Comparison of ENCODE assay signal across 26 cellular contexts in the genomic region with DNA sequence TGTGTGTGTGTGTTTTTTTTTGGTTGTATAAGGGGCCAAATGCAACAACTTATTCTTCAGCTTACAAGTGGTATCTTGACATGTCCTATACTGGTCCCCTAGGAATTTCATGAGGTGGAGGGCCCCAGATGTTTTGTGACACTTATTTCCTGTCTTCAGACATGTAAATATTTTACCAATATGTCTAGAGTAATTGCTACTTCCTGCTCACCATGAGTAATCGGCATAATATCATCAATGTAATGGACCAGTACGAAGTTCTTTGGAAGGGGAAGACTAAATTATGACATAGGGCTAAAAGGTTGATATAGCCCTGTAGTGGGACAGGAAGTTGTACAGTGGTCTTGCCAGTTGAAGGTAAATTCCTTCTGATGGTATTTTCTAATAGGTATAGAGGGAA. TPM values are rescaled to one million over a fixed set of nuclear protein-coding genes. Genes with fewer than 3 reads are reported as not detected.
DNase-seq lines count a peak whose midpoint lies in the region; ATAC-seq, FAIRE-seq and TF ChIP-seq lines count a peak whose summit lies in the region.
"Had no signal": no experiment of that assay in that cellular context is flagged by ENCODE, and none has a peak within 500 bp of the region (broad histone marks: within the 10 kb centered on the region; RNA-seq: fewer than 3 reads in every experiment).

No MANE protein-coding gene starts in this region.

- dilution Hi-C loops in mammary epithelial cell (cut with HindIII; ENCODE audit: low sequenced_read_pairs), result no loop called here

- POLR2A ChIA-PET in activated CD8-positive, alpha-beta T cell treated with anti-CD3 and anti-CD28 coated beads for 36 hours (lab: Charles Lee), result no interaction called here
- POLR2A ChIA-PET in activated CD8-positive, alpha-beta T cell treated with anti-CD3 and anti-CD28 coated beads, Interleukin-2, amount 10 ng/mL, durations not matched to agents 7 days and 5 days (lab: Charles Lee), result no interaction called here

- in situ Hi-C loops in mammary epithelial cell (cut with MboI; ENCODE audit: low sequenced_read_pairs in 2 of 2), result loop anchor here in 1 of 2 donors (25.0 kb wide), 1 partner anchor 674 kb away; no protein-coding TSS in a partner anchor
- in situ Hi-C loops in transverse colon (cut with MboI; ENCODE audit: low pct_ligation_motif_present in 1 of 4, low pct_unique_long_range_greater_than_20kb in 1 of 4, low sequenced_read_pairs in 3 of 4), result no loop called here

- no peak for DNase-seq in activated CD8-positive, alpha-beta T cell treated with anti-CD3 and anti-CD28 coated beads for 36 hours
- DNase-seq in activated CD8-positive, alpha-beta T cell treated with anti-CD3 and anti-CD28 coated beads, Interleukin-2, amount 10 ng/mL, durations not matched to agents 7 days and 5 days, result no peak
- DNase-seq in GM19239 (ENCODE audit: insufficient read length, low spot score) (no peak), mammary epithelial cell (no peak), smooth muscle cell (lab: John Stamatoyannopoulos, UW; ENCODE audit: unreplicated experiment) (no peak), AG08396 (ENCODE audit: low spot score) (no peak), DMS153 treated with DMSO at 0.1 percent for 48 hours (lab: John Stamatoyannopoulos, UW; ENCODE audit: unreplicated experiment) (no peak), transverse colon (no peak)
- DNase-seq: 8988T; activated CD4-positive, alpha-beta T cell treated with anti-CD3 and anti-CD28 coated beads, Interleukin-2, amount 10 ng/mL, durations not matched to agents 7 days and 5 days; activated gamma-delta T cell; cerebellar nuclear complex; effector CD4-positive, alpha-beta T cell; glutamatergic neuron; NCI-H187 treated with DMSO at 0.1 percent for 48 hours; NCI-H82; stimulated activated CD4-positive, alpha-beta T cell treated with anti-CD3 and anti-CD28 coated beads, Interleukin-2, amount 100 ng/mL, for 24 hours; stomach; T-cell; upper lobe of left lung had no signal

- H3K9ac ChIP-seq in mammary epithelial cell (ENCODE audit: insufficient read depth, low read length) (no peak overlapping the region), smooth muscle cell (ENCODE audit: low read depth) (no peak overlapping the region)
- H3K9ac ChIP-seq: KMS-11, neural progenitor cell had no signal

- no peak overlapping the region for H3K4me3 Mint-ChIP-seq in activated CD8-positive, alpha-beta T cell treated with anti-CD3 and anti-CD28 coated beads for 36 hours
- H3K4me3 Mint-ChIP-seq in activated CD8-positive, alpha-beta T cell treated with anti-CD3 and anti-CD28 coated beads, Interleukin-2, amount 10 ng/mL, durations not matched to agents 7 days and 5 days, result no peak overlapping the region
- H3K4me3 Mint-ChIP-seq: activated CD4-positive, alpha-beta T cell treated with anti-CD3 and anti-CD28 coated beads, Interleukin-2, amount 10 ng/mL, durations not matched to agents 7 days and 5 days; CD14-positive monocyte; mesothelial cell of epicardium; neural progenitor cell; T-cell had no signal

- TF ChIP-seq POLR2A in transverse colon (IDR thresholded peaks at IDR 0.05), result no peak

- H4K20me1 ChIP-seq in mammary epithelial cell (ENCODE audit: insufficient read depth, low read length) (no peaks in the 10 kb centered on the region), smooth muscle cell (ENCODE audit: low read depth) (peaks cover 7% of the 10 kb centered on the region)

- H3K4me2 ChIP-seq in mammary epithelial cell (ENCODE audit: insufficient read depth, low read depth, low read length) (no peak overlapping the region), smooth muscle cell (no peak overlapping the region)
- H3K4me2 ChIP-seq: KMS-11, neural progenitor cell had no signal

- H2AFZ ChIP-seq in mammary epithelial cell (ENCODE audit: low read depth, low read length) (no peak overlapping the region), smooth muscle cell (ENCODE audit: low read depth) (no peak overlapping the region)
- H2AFZ ChIP-seq: neural progenitor cell had no signal

- peak; percentile 37 for FAIRE-seq in GM19239 (lab: Jason Lieb, UNC)
- FAIRE-seq: GM12891 had no signal

- H3K4me1 ChIP-seq in mammary epithelial cell (ENCODE audit: insufficient read depth, low read length), result peaks cover 29% of the 10 kb centered on the region
- H3K4me1 ChIP-seq in smooth muscle cell (ENCODE audit: low read depth), result peaks cover 7% of the 10 kb centered on the region
- H3K4me1 ChIP-seq in transverse colon, result peaks cover 10 to 18% (median 16%) of the 10 kb centered on the region in 4 donors

- peaks cover 7% of the 10 kb centered on the region for H3K9me3 Mint-ChIP-seq in activated CD8-positive, alpha-beta T cell treated with anti-CD3 and anti-CD28 coated beads for 36 hours
- H3K9me3 Mint-ChIP-seq in activated CD8-positive, alpha-beta T cell treated with anti-CD3 and anti-CD28 coated beads, Interleukin-2, amount 10 ng/mL, durations not matched to agents 7 days and 5 days (ENCODE audit: insufficient read depth), result no peaks in the 10 kb centered on the region
- H3K9me3 Mint-ChIP-seq: CD14-positive monocyte, mesothelial cell of epicardium, neural progenitor cell, T-cell had no signal

- H3K27ac ChIP-seq in mammary epithelial cell (ENCODE audit: insufficient read depth, low read depth, low read length), result peak overlapping the region; percentile 74
- H3K27ac ChIP-seq in smooth muscle cell (ENCODE audit: low read depth), result peak overlapping the region; percentile 33
- no peak overlapping the region for H3K27ac ChIP-seq in transverse colon
- H3K27ac ChIP-seq: KMS-11, neural progenitor cell, stomach, upper lobe of left lung had no signal

- intact Hi-C loops in activated CD8-positive, alpha-beta T cell treated with anti-CD3 and anti-CD28 coated beads for 36 hours (cut with micrococcal nuclease), result no loop called here
- intact Hi-C loops in mammary epithelial cell (cut with micrococcal nuclease) (loop anchor here (5.0 kb wide), 1 partner anchor 394 kb away; no protein-coding TSS in a partner anchor), transverse colon (cut with DNase I; ENCODE audit: low total_unique reads) (no loop called here)

- BruUV-seq in mammary epithelial cell (replicated peaks; lab: Mats Ljungman, UMichigan), result no TSS peak

- no peaks in the 10 kb centered on the region for H3K27me3 Mint-ChIP-seq in activated CD8-positive, alpha-beta T cell treated with anti-CD3 and anti-CD28 coated beads for 36 hours
- no peaks in the 10 kb centered on the region for H3K27me3 Mint-ChIP-seq in activated CD8-positive, alpha-beta T cell treated with anti-CD3 and anti-CD28 coated beads, Interleukin-2, amount 10 ng/mL, durations not matched to agents 7 days and 5 days (ENCODE audit: low read depth)
- H3K27me3 Mint-ChIP-seq: activated CD4-positive, alpha-beta T cell treated with anti-CD3 and anti-CD28 coated beads, Interleukin-2, amount 10 ng/mL, durations not matched to agents 7 days and 5 days; T-cell had no signal

- 75% methylated on average over 2 of the region's 2 CpGs for WGBS in mammary epithelial cell (ENCODE audit: low coverage, missing lambda C conversion rate)
- 88% methylated on average over 2 of the region's 2 CpGs for WGBS in smooth muscle cell (ENCODE audit: low lambda C conversion rate)
- 66 to 76% methylated on average over 2 of the region's 2 CpGs for WGBS in transverse colon (ENCODE audit: low coverage in 1 of 2), 2 donors

- no peak for TF ChIP-seq CTCF in activated CD8-positive, alpha-beta T cell treated with anti-CD3 and anti-CD28 coated beads for 36 hours (IDR thresholded peaks at IDR 0.05)
- TF ChIP-seq CTCF in mammary epithelial cell (conservative IDR thresholded peaks at IDR 0.05 in 1 of 2, IDR thresholded peaks at IDR 0.05 in 1 of 2; ENCODE audit: extremely low read depth in 1 of 2, insufficient read depth in 1 of 2, low read depth in 1 of 2, low read length in 2 of 2) (no peak), smooth muscle cell (IDR thresholded peaks at IDR 0.05; ENCODE audit: borderline replicate concordance, insufficient read depth, poor library complexity, severe bottlenecking) (no peak), transverse colon (IDR thresholded peaks at IDR 0.05) (no peak)

- no peaks in the 10 kb centered on the region for H3K27me3 ChIP-seq in mammary epithelial cell (ENCODE audit: insufficient read depth, low read length)
- no peaks in the 10 kb centered on the region for H3K27me3 ChIP-seq in smooth muscle cell (ENCODE audit: low read depth)
- no peaks in the 10 kb centered on the region for H3K27me3 ChIP-seq in transverse colon
- H3K27me3 ChIP-seq: stomach, upper lobe of left lung had no signal

- H3K4me1 Mint-ChIP-seq in activated CD8-positive, alpha-beta T cell treated with anti-CD3 and anti-CD28 coated beads for 36 hours (ENCODE audit: low read depth), result peaks cover 53% of the 10 kb centered on the region
- H3K4me1 Mint-ChIP-seq in activated CD8-positive, alpha-beta T cell treated with anti-CD3 and anti-CD28 coated beads, Interleukin-2, amount 10 ng/mL, durations not matched to agents 7 days and 5 days (ENCODE audit: low read depth), result peaks cover 45% of the 10 kb centered on the region

- no peak overlapping the region for H3K4me3 ChIP-seq in mammary epithelial cell (replicated peaks in 1 of 3; ENCODE audit: insufficient read depth in 1 of 3, low read depth in 2 of 3, low read length in 3 of 3)
- H3K4me3 ChIP-seq in smooth muscle cell, result no peak overlapping the region
- no peak overlapping the region for H3K4me3 ChIP-seq in transverse colon
- H3K4me3 ChIP-seq: neural progenitor cell, stomach, upper lobe of left lung had no signal

- peak overlapping the region; percentile 6 for H3K27ac Mint-ChIP-seq in activated CD8-positive, alpha-beta T cell treated with anti-CD3 and anti-CD28 coated beads for 36 hours
- H3K27ac Mint-ChIP-seq in activated CD8-positive, alpha-beta T cell treated with anti-CD3 and anti-CD28 coated beads, Interleukin-2, amount 10 ng/mL, durations not matched to agents 7 days and 5 days, result no peak overlapping the region
- H3K27ac Mint-ChIP-seq: activated CD4-positive, alpha-beta T cell treated with anti-CD3 and anti-CD28 coated beads, Interleukin-2, amount 10 ng/mL, durations not matched to agents 7 days and 5 days; mesothelial cell of epicardium; neural progenitor cell; progenitor cell of endocrine pancreas; T-cell had no signal

- no peak for ATAC-seq in activated CD8-positive, alpha-beta T cell treated with anti-CD3 and anti-CD28 coated beads for 36 hours
- ATAC-seq in activated CD8-positive, alpha-beta T cell treated with anti-CD3 and anti-CD28 coated beads, Interleukin-2, amount 10 ng/mL, durations not matched to agents 7 days and 5 days, result no peak
- ATAC-seq: T-cell had no signal

- CTCF ChIA-PET in activated CD8-positive, alpha-beta T cell treated with anti-CD3 and anti-CD28 coated beads for 36 hours (lab: Charles Lee), result interaction anchor here (1.2 to 6.4 kb wide), 2 partner anchors 12 to 19 kb away, joined by 3 to 49 read pairs; no protein-coding TSS in a partner anchor
- CTCF ChIA-PET in activated CD8-positive, alpha-beta T cell treated with anti-CD3 and anti-CD28 coated beads, Interleukin-2, amount 10 ng/mL, durations not matched to agents 7 days and 5 days (lab: Charles Lee), result interaction anchor here (1.2 to 9.0 kb wide), 3 partner anchors 12 to 330 kb away, joined by 3 to 66 read pairs (median 9); no protein-coding TSS in a partner anchor
- CTCF ChIA-PET in mammary epithelial cell (lab: Charles Lee; ENCODE audit: low non-redundant PET), result interaction anchor here (0.6 kb wide), 1 partner anchor 185 kb away, joined by 4 read pairs; no protein-coding TSS in a partner anchor

- H3F3A ChIP-seq in smooth muscle cell (ENCODE audit: low read depth), result peaks cover 4% of the 10 kb centered on the region

- peaks cover 35% of the 10 kb centered on the region for H3K79me2 ChIP-seq in mammary epithelial cell (ENCODE audit: insufficient read depth, low read length)
- H3K79me2 ChIP-seq in smooth muscle cell (ENCODE audit: low read depth), result peaks cover 14% of the 10 kb centered on the region

- no peak for TF ChIP-seq EP300 in transverse colon (IDR thresholded peaks at IDR 0.05; ENCODE audit: low read depth)

- peaks cover 10% of the 10 kb centered on the region for H3K36me3 Mint-ChIP-seq in activated CD8-positive, alpha-beta T cell treated with anti-CD3 and anti-CD28 coated beads for 36 hours (ENCODE audit: low read depth)
- peaks cover 18% of the 10 kb centered on the region for H3K36me3 Mint-ChIP-seq in activated CD8-positive, alpha-beta T cell treated with anti-CD3 and anti-CD28 coated beads, Interleukin-2, amount 10 ng/mL, durations not matched to agents 7 days and 5 days (ENCODE audit: low read depth)
- H3K36me3 Mint-ChIP-seq: CD14-positive monocyte, mesothelial cell of epicardium, T-cell had no signal

- H3K9me3 ChIP-seq in mammary epithelial cell (replicated peaks; ENCODE audit: insufficient read depth, low read length) (no peaks in the 10 kb centered on the region), smooth muscle cell (replicated peaks; ENCODE audit: low read depth) (no peaks in the 10 kb centered on the region), transverse colon (no peaks in the 10 kb centered on the region)
- H3K9me3 ChIP-seq: stomach, upper lobe of left lung had no signal

- H3K36me3 ChIP-seq in mammary epithelial cell (ENCODE audit: insufficient read depth, low read length) (no peaks in the 10 kb centered on the region), smooth muscle cell (ENCODE audit: low read depth) (no peaks in the 10 kb centered on the region), transverse colon (no peaks in the 10 kb centered on the region)
- H3K36me3 ChIP-seq: neural progenitor cell, stomach, upper lobe of left lung had no signal

RNA-seq across cellular contexts. Expression of a gene that starts 3.7 kb away (rescaled TPM):
- total RNA-seq in activated CD8-positive, alpha-beta T cell treated with anti-CD3 and anti-CD28 coated beads for 36 hours, result 10 to 100 TPM; 59.6 to 60.5 TPM
- total RNA-seq in activated CD8-positive, alpha-beta T cell treated with anti-CD3 and anti-CD28 coated beads, Interleukin-2, amount 10 ng/mL, durations not matched to agents 7 days and 5 days, result 10 to 100 TPM; 71.2 to 80.7 TPM
- 10 to 100 TPM; 45.6 to 56.0 TPM for total RNA-seq in mammary epithelial cell
- 13.7 TPM for polyA plus RNA-seq in mammary epithelial cell
- 11.3 TPM for polyA minus RNA-seq in mammary epithelial cell
- 21.2 and 30.3 TPM in 2 replicates for total RNA-seq in smooth muscle cell
- polyA plus RNA-seq in smooth muscle cell, result 15.8 and 17.6 TPM in 2 replicates
- total RNA-seq in transverse colon, result 10 to 100 TPM; 34.8 to 52.4 (median 40.4) TPM

Comparison
In these comparisons a context has a peak if more than half of its experiments do, and no peak if none do; other contexts are left out.
1. H3K27ac ChIP-seq: peak in mammary epithelial cell (single experiment) and smooth muscle cell (single experiment); none in transverse colon (0 of 4).